ENCODE assay signal across 1 cellular context in the genomic region with DNA sequence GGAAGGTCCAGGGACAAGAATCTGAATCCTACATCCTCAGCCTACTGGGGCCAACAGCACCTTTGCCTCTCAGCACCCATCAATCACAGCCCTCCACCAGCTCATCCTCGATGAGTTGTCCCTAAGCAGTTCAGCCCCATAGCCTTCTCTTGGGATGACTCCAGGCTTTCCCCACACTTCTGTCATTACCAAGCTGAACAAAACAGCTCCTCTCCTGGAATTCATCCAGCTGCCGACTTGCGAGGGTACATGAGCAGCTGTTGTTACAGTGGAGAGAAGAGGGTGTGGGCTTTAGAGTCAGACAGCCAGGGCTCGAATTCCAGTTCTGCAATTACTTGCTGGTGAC.
TF ChIP-seq lines count a peak whose summit lies in the region.

No MANE protein-coding gene starts in this region.

TF ChIP-seq in SK-N-SH, 30 proteins besides CTCF, POLR2A, EP300 and RAD21 (continued from another document):
- TF ChIP-seq MXI1 (IDR thresholded peaks at IDR 0.05; ENCODE audit: low read depth, low read length) (no peak), TAF1 (IDR thresholded peaks at IDR 0.05; ENCODE audit: borderline replicate concordance, low read depth, low read length) (no peak), GATA2 (CRISPR knock-in tag; IDR thresholded peaks at IDR 0.05) (no peak), POLR2AphosphoS5 (IDR thresholded peaks at IDR 0.05; ENCODE audit: low read depth, low read length) (no peak), SMC3 (IDR thresholded peaks at IDR 0.05; ENCODE audit: low read depth, low read length) (no peak), RCOR1 (IDR thresholded peaks at IDR 0.05; ENCODE audit: low read length) (no peak), MEF2A (IDR thresholded peaks at IDR 0.05; ENCODE audit: borderline replicate concordance, low read depth) (no peak), EZH2phosphoT487 (IDR thresholded peaks at IDR 0.05; ENCODE audit: borderline replicate concordance, low read depth) (no peak)
- TF ChIP-seq, protein P1, sequence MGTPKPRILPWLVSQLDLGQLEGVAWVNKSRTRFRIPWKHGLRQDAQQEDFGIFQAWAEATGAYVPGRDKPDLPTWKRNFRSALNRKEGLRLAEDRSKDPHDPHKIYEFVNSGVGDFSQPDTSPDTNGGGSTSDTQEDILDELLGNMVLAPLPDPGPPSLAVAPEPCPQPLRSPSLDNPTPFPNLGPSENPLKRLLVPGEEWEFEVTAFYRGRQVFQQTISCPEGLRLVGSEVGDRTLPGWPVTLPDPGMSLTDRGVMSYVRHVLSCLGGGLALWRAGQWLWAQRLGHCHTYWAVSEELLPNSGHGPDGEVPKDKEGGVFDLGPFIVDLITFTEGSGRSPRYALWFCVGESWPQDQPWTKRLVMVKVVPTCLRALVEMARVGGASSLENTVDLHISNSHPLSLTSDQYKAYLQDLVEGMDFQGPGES (IDR thresholded peaks at IDR 0.05; ENCODE audit: low read depth, low read length), result no peak
- TF ChIP-seq, protein P2, sequence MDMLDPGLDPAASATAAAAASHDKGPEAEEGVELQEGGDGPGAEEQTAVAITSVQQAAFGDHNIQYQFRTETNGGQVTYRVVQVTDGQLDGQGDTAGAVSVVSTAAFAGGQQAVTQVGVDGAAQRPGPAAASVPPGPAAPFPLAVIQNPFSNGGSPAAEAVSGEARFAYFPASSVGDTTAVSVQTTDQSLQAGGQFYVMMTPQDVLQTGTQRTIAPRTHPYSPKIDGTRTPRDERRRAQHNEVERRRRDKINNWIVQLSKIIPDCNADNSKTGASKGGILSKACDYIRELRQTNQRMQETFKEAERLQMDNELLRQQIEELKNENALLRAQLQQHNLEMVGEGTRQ (IDR thresholded peaks at IDR 0.05; ENCODE audit: borderline replicate concordance, low read depth, low read length), result no peak
